In genomic region chr11:26987726-26988125, GRCh38 we compare ENCODE assay signal across 36 cellular contexts. TPM values are rescaled to one million over a fixed set of nuclear protein-coding genes. Genes with fewer than 3 reads are reported as not detected.
"Had no signal": no experiment of that assay in that cellular context is flagged by ENCODE, and none has a peak within 500 bp of the region (broad histone marks: within the 10 kb centered on the region; RNA-seq: fewer than 3 reads in every experiment).

No MANE protein-coding gene starts in this region.

- DNase-seq: activated CD4-positive, alpha-beta memory T cell treated with anti-CD3 and anti-CD28 coated beads for 36 hours; activated CD4-positive, alpha-beta T cell treated with anti-CD3 and anti-CD28 coated beads for 48 hours; activated CD8-positive, alpha-beta memory T cell treated with anti-CD3 and anti-CD28 coated beads, Interleukin-2, amount 50 U/mL, for 4 hours; activated effector memory CD4-positive, alpha-beta T cell treated with anti-CD3 and anti-CD28 coated beads, Interleukin-2, amount 50 U/mL, for 16 hours; activated naive CD4-positive, alpha-beta T cell treated with anti-CD3 and anti-CD28 coated beads for 36 hours; activated naive CD8-positive, alpha-beta T cell treated with anti-CD3 and anti-CD28 coated beads, Interleukin-2, amount 10 ng/mL, durations not matched to agents 7 days and 5 days; activated T-cell treated with anti-CD3 and anti-CD28 coated beads, Interleukin-2, amount 50 U/mL, for 1 hour; brain microvascular endothelial cell; central memory CD4-positive, alpha-beta T cell; heart right ventricle; kidney glomerular epithelial cell; left lung; lower lobe of right lung; mesendoderm; ovary; right lobe of liver; stimulated activated CD4-positive, alpha-beta T cell treated with anti-CD3 and anti-CD28 coated beads, Interleukin-12 subunit alpha, Interleukin-12 subunit beta, amount 100 ng/mL, for 4 hours; stimulated activated CD4-positive, alpha-beta T cell treated with anti-CD3 and anti-CD28 coated beads, Interleukin-4, amount 100 ng/mL, for 1 hour; stimulated activated naive CD8-positive, alpha-beta T cell treated with anti-CD3 and anti-CD28 coated beads, Interleukin-15, Interleukin-2, amounts not matched to agents 100 U/mL and 50 U/mL, for 24 hours; T-helper 9 cell; testis; transverse colon; WERI-Rb-1 had no signal

- FAIRE-seq: astrocyte, endothelial cell of umbilical vein had no signal

- H3K36me3 ChIP-seq: brain microvascular endothelial cell, esophagus muscularis mucosa, heart right ventricle, left lung, lower lobe of right lung, ovary, right lobe of liver, transverse colon, WERI-Rb-1 had no signal

- H3K27ac Mint-ChIP-seq: activated CD4-positive, alpha-beta memory T cell treated with anti-CD3 and anti-CD28 coated beads for 36 hours; activated naive CD4-positive, alpha-beta T cell treated with anti-CD3 and anti-CD28 coated beads for 36 hours; activated naive CD8-positive, alpha-beta T cell treated with anti-CD3 and anti-CD28 coated beads, Interleukin-2, amount 10 ng/mL, durations not matched to agents 7 days and 5 days; activated T-helper 1 cell treated with anti-CD3 and anti-CD28 coated beads, Interleukin-12 subunit alpha, Interleukin-12 subunit beta, Interleukin-2, Interleukin-4 antibody, amounts not matched to agents 30 ng/mL and 10 ng/mL and 1 ng/mL, durations not matched to agents 14 hours and 24 hours and 36 hours; natural killer cell treated with Interleukin-12 subunit alpha and Interleukin-12 subunit beta and Interleukin-15 and Interleukin-18, amount 100 ng/mL, for 72 hours; progenitor cell of endocrine pancreas; T-helper 1 cell treated with Interleukin-12 subunit alpha and Interleukin-12 subunit beta and Interleukin-4 antibody, amounts not matched to agents 30 μg/mL and 1 μg/mL, for 36 hours had no signal

- H3K9me3 ChIP-seq: esophagus muscularis mucosa, lower lobe of right lung, ovary, right lobe of liver, testis, transverse colon had no signal

- H3K27me3 ChIP-seq: brain microvascular endothelial cell, esophagus muscularis mucosa, foreskin keratinocyte, heart right ventricle, left lung, ovary, right lobe of liver, testis, transverse colon had no signal

- H3K4me1 Mint-ChIP-seq: activated naive CD8-positive, alpha-beta T cell treated with anti-CD3 and anti-CD28 coated beads, Interleukin-2, amount 10 ng/mL, durations not matched to agents 7 days and 5 days had no signal

- ATAC-seq: activated CD4-positive, CD25-positive, alpha-beta regulatory T cell treated with anti-CD3 and anti-CD28 coated beads, Interleukin-2, amount 50 U/mL, for 24 hours; foreskin keratinocyte; heart right ventricle; left lung; natural killer cell treated with Interleukin-12 subunit alpha and Interleukin-12 subunit beta and Interleukin-15 and Interleukin-18, amount 100 ng/mL, for 72 hours; right lobe of liver; stimulated activated naive CD8-positive, alpha-beta T cell treated with anti-CD3 and anti-CD28 coated beads, Interleukin-15, Interleukin-2, amounts not matched to agents 100 U/mL and 50 U/mL, for 24 hours had no signal

- H3K4me1 ChIP-seq: foreskin keratinocyte, right lobe of liver, testis, transverse colon had no signal

- H3K27ac ChIP-seq: brain microvascular endothelial cell, esophagus muscularis mucosa, foreskin keratinocyte, left lung, ovary, right lobe of liver, testis, transverse colon, WERI-Rb-1 had no signal

- H3K27me3 Mint-ChIP-seq: activated CD4-positive, alpha-beta memory T cell treated with anti-CD3 and anti-CD28 coated beads for 36 hours; activated naive CD8-positive, alpha-beta T cell treated with anti-CD3 and anti-CD28 coated beads, Interleukin-2, amount 10 ng/mL, durations not matched to agents 7 days and 5 days; natural killer cell treated with Interleukin-12 subunit alpha and Interleukin-12 subunit beta and Interleukin-15 and Interleukin-18, amount 100 ng/mL, for 72 hours had no signal

- H3K4me3 Mint-ChIP-seq: activated CD4-positive, alpha-beta memory T cell treated with anti-CD3 and anti-CD28 coated beads for 36 hours; activated naive CD4-positive, alpha-beta T cell treated with anti-CD3 and anti-CD28 coated beads for 36 hours; activated naive CD8-positive, alpha-beta T cell treated with anti-CD3 and anti-CD28 coated beads, Interleukin-2, amount 10 ng/mL, durations not matched to agents 7 days and 5 days; activated T-helper 1 cell treated with anti-CD3 and anti-CD28 coated beads, Interleukin-12 subunit alpha, Interleukin-12 subunit beta, Interleukin-2, Interleukin-4 antibody, amounts not matched to agents 30 ng/mL and 10 ng/mL and 1 ng/mL, durations not matched to agents 14 hours and 24 hours and 36 hours; natural killer cell treated with Interleukin-12 subunit alpha and Interleukin-12 subunit beta and Interleukin-15 and Interleukin-18, amount 100 ng/mL, for 72 hours; T-helper 1 cell treated with Interleukin-12 subunit alpha and Interleukin-12 subunit beta and Interleukin-4 antibody, amounts not matched to agents 30 μg/mL and 1 μg/mL, for 36 hours had no signal

- H3K36me3 Mint-ChIP-seq: activated CD4-positive, alpha-beta memory T cell treated with anti-CD3 and anti-CD28 coated beads for 36 hours; activated naive CD8-positive, alpha-beta T cell treated with anti-CD3 and anti-CD28 coated beads, Interleukin-2, amount 10 ng/mL, durations not matched to agents 7 days and 5 days had no signal

- H3K4me3 ChIP-seq: esophagus muscularis mucosa, heart right ventricle, left lung, lower lobe of right lung, ovary, right lobe of liver, testis, transverse colon had no signal

RNA-seq across cellular contexts. Expression of gene FIBIN, which starts 6.2 kb away (rescaled TPM):
- total RNA-seq: activated CD4-positive, alpha-beta memory T cell treated with anti-CD3 and anti-CD28 coated beads for 36 hours; activated CD8-positive, alpha-beta memory T cell treated with anti-CD3 and anti-CD28 coated beads for 36 hours; activated naive CD4-positive, alpha-beta T cell treated with anti-CD3 and anti-CD28 coated beads for 36 hours; activated naive CD8-positive, alpha-beta T cell treated with anti-CD3 and anti-CD28 coated beads, Interleukin-2, amount 10 ng/mL, durations not matched to agents 7 days and 5 days; activated T-helper 1 cell treated with anti-CD3 and anti-CD28 coated beads, Interleukin-12 subunit alpha, Interleukin-12 subunit beta, Interleukin-2, Interleukin-4 antibody, amounts not matched to agents 30 ng/mL and 10 ng/mL and 1 ng/mL, durations not matched to agents 14 hours and 24 hours and 36 hours; endothelial cell of umbilical vein; glomerular endothelial cell; natural killer cell treated with Interleukin-12 subunit alpha and Interleukin-12 subunit beta and Interleukin-15 and Interleukin-18, amount 100 ng/mL, for 72 hours had no signal

RNA-seq across cellular contexts. Expression of gene BBOX1, which starts 52.9 kb away (rescaled TPM):
- total RNA-seq: activated CD4-positive, alpha-beta memory T cell treated with anti-CD3 and anti-CD28 coated beads for 36 hours; activated CD8-positive, alpha-beta memory T cell treated with anti-CD3 and anti-CD28 coated beads for 36 hours; activated naive CD4-positive, alpha-beta T cell treated with anti-CD3 and anti-CD28 coated beads for 36 hours; activated naive CD8-positive, alpha-beta T cell treated with anti-CD3 and anti-CD28 coated beads, Interleukin-2, amount 10 ng/mL, durations not matched to agents 7 days and 5 days; activated T-helper 1 cell treated with anti-CD3 and anti-CD28 coated beads, Interleukin-12 subunit alpha, Interleukin-12 subunit beta, Interleukin-2, Interleukin-4 antibody, amounts not matched to agents 30 ng/mL and 10 ng/mL and 1 ng/mL, durations not matched to agents 14 hours and 24 hours and 36 hours; endothelial cell of umbilical vein; foreskin keratinocyte; glomerular endothelial cell; mononuclear cell; myocyte; natural killer cell treated with Interleukin-12 subunit alpha and Interleukin-12 subunit beta and Interleukin-15 and Interleukin-18, amount 100 ng/mL, for 72 hours; progenitor cell of endocrine pancreas; transverse colon had no signal
